ENCODE assay signal across 8 cellular contexts in genomic region chr19:16324384-16325160, GRCh38.
DNase-seq lines count a peak whose midpoint lies in the region; ATAC-seq and TF ChIP-seq lines count a peak whose summit lies in the region.

KLF2 (plus strand) TSS chr19:16324826; CDS start chr19:16324924, 98 bp downstream.

- DNase-seq in DMS53 (lab: John Stamatoyannopoulos, UW) (peak; percentile 86), DMS53 treated with DMSO at 0.1 percent for 48 hours (lab: John Stamatoyannopoulos, UW; ENCODE audit: unreplicated experiment) (no peak), NCI-H2107 (lab: John Stamatoyannopoulos, UW) (peak; percentile 19), choroid plexus epithelial cell (ENCODE audit: low read depth) (peak; percentile 92), left kidney (ENCODE audit: low read depth, low spot score) (peak; percentile 93)
- DNase-seq in activated CD4-positive, alpha-beta T cell treated with anti-CD3 and anti-CD28 coated beads for 24 hours (ENCODE audit: low read depth in 2 of 2): peak; percentile 60 to 65
- DNase-seq in stimulated activated CD4-positive, alpha-beta T cell treated with anti-CD3 and anti-CD28 coated beads, Interleukin-1b, Interleukin-23, amount 100 ng/mL, for 4 hours (ENCODE audit: low read depth in 2 of 2): peak; percentile 72 to 81

- peak within 1 kb of the TSS; percentile 70 for H3K4me3 ChIP-seq in choroid plexus epithelial cell (ENCODE audit: low read depth, low read length)

- ATAC-seq in HG02759 (IDR thresholded peaks at IDR 0.05; ENCODE audit: unreplicated experiment): peak; percentile 71

- no peak for TF ChIP-seq CTCF in choroid plexus epithelial cell (conservative IDR thresholded peaks at IDR 0.05; ENCODE audit: low read depth, low read length)
